In genomic region chr1:204011426-204011825, GRCh38 we compare ENCODE assay signal across 29 cellular contexts.
"Had no signal": no experiment of that assay in that cellular context is flagged by ENCODE, and none has a peak within 500 bp of the region (broad histone marks: within the 10 kb centered on the region; RNA-seq: fewer than 3 reads in every experiment).

No MANE protein-coding gene starts in this region.

- H3K4me3 ChIP-seq: colonic mucosa, coronary artery, dorsolateral prefrontal cortex, esophagus muscularis mucosa, esophagus squamous epithelium, gastrocnemius medialis, gastroesophageal sphincter, heart left ventricle, heart right ventricle had no signal

- H3K4me1 ChIP-seq: colonic mucosa, esophagus muscularis mucosa, esophagus squamous epithelium, foreskin keratinocyte, gastrocnemius medialis, gastroesophageal sphincter, heart left ventricle, heart right ventricle had no signal

- H3K27me3 Mint-ChIP-seq: dendritic cell treated with granulocyte-macrophage colony-stimulating factor and Interleukin-4, amounts not matched to agents 40 ng/mL and 50 ng/mL, for 4 days had no signal

- H3K27ac Mint-ChIP-seq: dendritic cell treated with granulocyte-macrophage colony-stimulating factor and Interleukin-4, amounts not matched to agents 40 ng/mL and 50 ng/mL, for 4 days; effector memory CD8-positive, alpha-beta T cell; endodermal cell had no signal

- H3K36me3 ChIP-seq: colonic mucosa, esophagus muscularis mucosa, esophagus squamous epithelium, gastrocnemius medialis, gastroesophageal sphincter, heart left ventricle, heart right ventricle had no signal

- H3K9me3 Mint-ChIP-seq: dendritic cell treated with granulocyte-macrophage colony-stimulating factor and Interleukin-4, amounts not matched to agents 40 ng/mL and 50 ng/mL, for 4 days; effector memory CD8-positive, alpha-beta T cell; endodermal cell had no signal

- FAIRE-seq: colon, endometrium, endothelial cell of umbilical vein, frontal cortex had no signal

- H3K9me3 ChIP-seq: colonic mucosa, esophagus muscularis mucosa, esophagus squamous epithelium, gastrocnemius medialis, gastroesophageal sphincter, heart left ventricle, heart right ventricle had no signal

- ATAC-seq: effector memory CD8-positive, alpha-beta T cell; esophagus mucosa; foreskin keratinocyte; gastrocnemius medialis; gastroesophageal sphincter; heart left ventricle; heart right ventricle had no signal

- H3K27me3 ChIP-seq: colonic mucosa, dorsolateral prefrontal cortex, esophagus muscularis mucosa, gastrocnemius medialis, heart left ventricle, heart right ventricle had no signal

- H3K4me3 Mint-ChIP-seq: dendritic cell treated with granulocyte-macrophage colony-stimulating factor and Interleukin-4, amounts not matched to agents 40 ng/mL and 50 ng/mL, for 4 days; effector memory CD8-positive, alpha-beta T cell; endodermal cell had no signal

- DNase-seq: colonic mucosa; cortex of kidney; dermis blood vessel endothelial cell; dorsolateral prefrontal cortex; effector CD4-positive, alpha-beta T cell; effector CD8-positive, alpha-beta T cell; effector memory CD4-positive, alpha-beta T cell; effector memory CD8-positive, alpha-beta T cell; endodermal cell; erythroblast; esophagus squamous epithelium; foreskin fibroblast; foreskin keratinocyte; foreskin melanocyte; gastrocnemius medialis; glutamatergic neuron; head of caudate nucleus; heart left ventricle; heart right ventricle had no signal

- H3K27ac ChIP-seq: colonic mucosa, coronary artery, dorsolateral prefrontal cortex, epithelial cell of prostate, esophagus muscularis mucosa, esophagus squamous epithelium, foreskin keratinocyte, gastrocnemius medialis, gastroesophageal sphincter, heart left ventricle, heart right ventricle had no signal
